In genomic region chr16:2229602-2230250, GRCh38 we compare ENCODE assay signal across 33 cellular contexts.
"Had no signal": no experiment of that assay in that cellular context is flagged by ENCODE, and none has a peak within 500 bp of the region (broad histone marks: within the 10 kb centered on the region; RNA-seq: fewer than 3 reads in every experiment).

No MANE protein-coding gene starts in this region.

- H3K9me3 Mint-ChIP-seq: activated CD8-positive, alpha-beta T cell treated with anti-CD3 and anti-CD28 coated beads for 36 hours; activated naive CD4-positive, alpha-beta T cell treated with anti-CD3 and anti-CD28 coated beads for 36 hours; activated naive CD8-positive, alpha-beta T cell treated with anti-CD3 and anti-CD28 coated beads, Interleukin-2, amount 50 U/mL, for 24 hours; activated T-cell treated with anti-CD3 and anti-CD28 coated beads, Interleukin-2, amount 50 U/mL, for 72 hours; activated T-helper 2 cell treated with anti-CD3 and anti-CD28 coated beads, Interferon-gamma antibody, Interleukin-2, Interleukin-4, amounts not matched to agents 10 μg/mL and 5 μg/mL and 100 μg/mL, durations not matched to agents 14 hours and 24 hours and 36 hours; brain; T-cell had no signal

- H3K4me3 Mint-ChIP-seq: activated CD8-positive, alpha-beta T cell treated with anti-CD3 and anti-CD28 coated beads for 36 hours; activated naive CD4-positive, alpha-beta T cell treated with anti-CD3 and anti-CD28 coated beads for 36 hours; activated naive CD8-positive, alpha-beta T cell; activated naive CD8-positive, alpha-beta T cell treated with anti-CD3 and anti-CD28 coated beads, Interleukin-2, amount 50 U/mL, for 24 hours; activated T-cell treated with anti-CD3 and anti-CD28 coated beads, Interleukin-2, amount 50 U/mL, for 72 hours; brain; T-cell had no signal

- H3K36me3 Mint-ChIP-seq: activated naive CD8-positive, alpha-beta T cell; brain had no signal

- H3K27me3 Mint-ChIP-seq: activated CD8-positive, alpha-beta T cell treated with anti-CD3 and anti-CD28 coated beads for 36 hours; activated naive CD8-positive, alpha-beta T cell; activated naive CD8-positive, alpha-beta T cell treated with anti-CD3 and anti-CD28 coated beads, Interleukin-2, amount 50 U/mL, for 24 hours; T-cell had no signal

- ATAC-seq: activated CD8-positive, alpha-beta T cell treated with anti-CD3 and anti-CD28 coated beads for 36 hours; activated naive CD8-positive, alpha-beta T cell treated with anti-CD3 and anti-CD28 coated beads, Interleukin-2, amount 50 U/mL, for 24 hours; activated T-cell treated with anti-CD3 and anti-CD28 coated beads, Interleukin-2, amount 50 U/mL, for 72 hours; Panc1; Right ventricle myocardium inferior; SK-N-SH treated with all-trans-retinoic acid at 6 μM for 48 hours; T-cell had no signal

- H3K27ac ChIP-seq: WERI-Rb-1 had no signal

- H3K27ac Mint-ChIP-seq: activated CD8-positive, alpha-beta T cell treated with anti-CD3 and anti-CD28 coated beads for 36 hours; activated naive CD4-positive, alpha-beta T cell treated with anti-CD3 and anti-CD28 coated beads for 36 hours; activated naive CD8-positive, alpha-beta T cell; activated naive CD8-positive, alpha-beta T cell treated with anti-CD3 and anti-CD28 coated beads, Interleukin-2, amount 50 U/mL, for 24 hours; activated T-cell treated with anti-CD3 and anti-CD28 coated beads, Interleukin-2, amount 50 U/mL, for 72 hours; activated T-helper 2 cell treated with anti-CD3 and anti-CD28 coated beads, Interferon-gamma antibody, Interleukin-2, Interleukin-4, amounts not matched to agents 10 μg/mL and 5 μg/mL and 100 μg/mL, durations not matched to agents 14 hours and 24 hours and 36 hours; brain; T-cell had no signal

- DNase-seq: activated CD4-positive, alpha-beta T cell treated with anti-CD3 and anti-CD28 coated beads for 1 hour; activated CD4-positive, alpha-beta T cell treated with anti-CD3 and anti-CD28 coated beads for 48 hours; activated CD4-positive, alpha-beta T cell treated with anti-CD3 and anti-CD28 coated beads, Interleukin-2, amount 50 U/mL, for 4 hours; activated CD4-positive, CD25-positive, alpha-beta regulatory T cell; activated CD8-positive, alpha-beta T cell treated with anti-CD3 and anti-CD28 coated beads for 36 hours; activated gamma-delta T cell treated with Interleukin-2 at 50 U/mL for 16 hours; activated naive CD4-positive, alpha-beta T cell treated with anti-CD3 and anti-CD28 coated beads for 36 hours; activated naive CD8-positive, alpha-beta T cell treated with anti-CD3 and anti-CD28 coated beads, Interleukin-2, amount 50 U/mL, for 24 hours; activated T-cell treated with anti-CD3 and anti-CD28 coated beads, Interleukin-2, amount 50 U/mL, for 1 hour; activated T-cell treated with anti-CD3 and anti-CD28 coated beads, Interleukin-2, amount 50 U/mL, for 72 hours; anterior cingulate cortex; caudate nucleus; Karpas-422; KBM-7; NCI-H1048; NCI-H1105 treated with DMSO at 0.1 percent for 48 hours; NCI-H1436; NCI-H1694; NCI-H1930; NCI-H2081 treated with DMSO at 0.1 percent for 48 hours; NCI-H345; NCI-H524 treated with DMSO at 0.1 percent for 48 hours; SIG-M5; T-cell; T1000; WERI-Rb-1 had no signal

- FAIRE-seq: bronchial epithelial cell had no signal
